Comparison of ENCODE assay signal across 16 cellular contexts in the genomic region with DNA sequence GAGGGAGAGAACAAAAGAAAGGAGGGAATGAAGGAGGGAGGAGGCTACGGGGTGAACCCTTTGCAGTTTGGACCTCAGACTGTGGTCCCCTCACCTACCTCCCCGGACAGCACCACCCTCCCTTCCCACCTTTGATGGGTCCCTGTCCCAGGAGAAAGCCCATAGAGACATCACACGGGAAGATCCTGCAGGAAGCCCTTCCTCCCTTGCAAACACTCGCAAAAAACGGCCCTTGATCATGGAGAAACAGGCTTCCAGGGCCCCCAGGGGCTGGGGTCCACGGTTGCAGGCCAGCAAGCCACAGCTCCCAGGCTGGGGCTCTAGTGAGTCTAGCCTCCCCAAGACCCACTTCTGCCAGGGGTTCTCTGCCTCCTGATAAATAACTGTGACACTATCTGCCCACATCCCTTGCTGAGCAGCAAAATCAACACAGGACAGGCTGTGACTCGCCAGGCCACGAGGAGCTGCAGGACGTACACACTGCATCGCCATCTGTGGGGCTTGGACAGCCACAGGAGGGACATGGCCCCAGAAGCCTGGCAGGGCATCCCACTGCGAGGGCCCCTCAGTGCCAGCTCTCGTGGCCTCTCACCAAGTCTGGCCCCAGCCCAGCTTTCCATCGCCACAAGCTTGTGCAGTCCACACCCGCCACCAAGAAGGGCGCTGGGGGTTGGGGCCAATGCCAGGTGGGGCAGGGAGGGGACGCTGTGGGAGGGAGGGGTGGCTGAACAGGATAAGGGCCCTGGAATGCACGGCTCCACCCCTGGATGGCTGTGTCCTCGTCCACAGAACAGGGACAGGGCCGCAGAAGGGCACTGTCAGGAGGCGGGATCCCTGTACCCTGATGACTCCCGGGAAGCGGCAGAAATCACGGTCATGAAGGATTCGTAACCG. TPM values are rescaled to one million over a fixed set of nuclear protein-coding genes. Genes with fewer than 3 reads are reported as not detected.
DNase-seq lines count a peak whose midpoint lies in the region; ATAC-seq and TF ChIP-seq lines count a peak whose summit lies in the region.
"Had no signal": no experiment of that assay in that cellular context is flagged by ENCODE, and none has a peak within 500 bp of the region (broad histone marks: within the 10 kb centered on the region; RNA-seq: fewer than 3 reads in every experiment).

No MANE protein-coding gene starts in this region.

- ATAC-seq in natural killer cell treated with Interleukin-12 subunit alpha and Interleukin-12 subunit beta and Interleukin-15 and Interleukin-18, amount 100 ng/mL, for 72 hours = peak in 1 of 2 donors; percentile 11
- ATAC-seq in HG03159 (IDR thresholded peaks at IDR 0.05; ENCODE audit: unreplicated experiment) = no peak

- H3K4me1 ChIP-seq in NT2/D1 (ENCODE audit: insufficient read depth, insufficient read length) = peaks cover 17% of the 10 kb centered on the region

- DNase-seq in A172 (ENCODE audit: low spot score) (peak; percentile 48), NT2/D1 (ENCODE audit: low read depth, low spot score) (no peak), glutamatergic neuron (peak; percentile 15), SK-N-DZ (ENCODE audit: low spot score) (no peak), ecto neural progenitor cell (ENCODE audit: low spot score) (no peak)
- peak; percentile 42 for DNase-seq in natural killer cell treated with Interleukin-12 subunit alpha and Interleukin-12 subunit beta and Interleukin-15 and Interleukin-18, amount 100 ng/mL, for 72 hours (ENCODE audit: low spot score)
- no peak for DNase-seq in activated CD8-positive, alpha-beta memory T cell treated with anti-CD3 and anti-CD28 coated beads, Interleukin-2, amount 50 U/mL, for 48 hours
- DNase-seq: activated naive CD4-positive, alpha-beta T cell treated with anti-CD3 and anti-CD28 coated beads, Interleukin-2, amount 10 ng/mL, durations not matched to agents 7 days and 5 days; erythroblast; naive B cell; NCI-H1048; NCI-H510A treated with DMSO at 0.1 percent for 48 hours had no signal

- peaks cover 7% of the 10 kb centered on the region for H3K9me3 Mint-ChIP-seq in glutamatergic neuron (ENCODE audit: unreplicated experiment)
- H3K9me3 Mint-ChIP-seq in natural killer cell treated with Interleukin-12 subunit alpha and Interleukin-12 subunit beta and Interleukin-15 and Interleukin-18, amount 100 ng/mL, for 72 hours = peaks cover 11% of the 10 kb centered on the region
- H3K9me3 Mint-ChIP-seq: activated naive CD4-positive, alpha-beta T cell treated with anti-CD3 and anti-CD28 coated beads, Interleukin-2, amount 10 ng/mL, durations not matched to agents 7 days and 5 days had no signal

- H3K36me3 Mint-ChIP-seq in glutamatergic neuron (ENCODE audit: unreplicated experiment) = peaks cover 11% of the 10 kb centered on the region
- H3K36me3 Mint-ChIP-seq in natural killer cell treated with Interleukin-12 subunit alpha and Interleukin-12 subunit beta and Interleukin-15 and Interleukin-18, amount 100 ng/mL, for 72 hours = no peaks in the 10 kb centered on the region
- H3K36me3 Mint-ChIP-seq: activated naive CD4-positive, alpha-beta T cell treated with anti-CD3 and anti-CD28 coated beads, Interleukin-2, amount 10 ng/mL, durations not matched to agents 7 days and 5 days; type B pancreatic cell had no signal

- H3K36me3 ChIP-seq in NT2/D1 (ENCODE audit: insufficient read depth, insufficient read length, low read length) = no peaks in the 10 kb centered on the region

- H3K4me3 Mint-ChIP-seq in glutamatergic neuron (ENCODE audit: unreplicated experiment) = no peak overlapping the region
- no peak overlapping the region for H3K4me3 Mint-ChIP-seq in natural killer cell treated with Interleukin-12 subunit alpha and Interleukin-12 subunit beta and Interleukin-15 and Interleukin-18, amount 100 ng/mL, for 72 hours
- H3K4me3 Mint-ChIP-seq: activated naive CD4-positive, alpha-beta T cell treated with anti-CD3 and anti-CD28 coated beads, Interleukin-2, amount 10 ng/mL, durations not matched to agents 7 days and 5 days; central memory CD8-positive, alpha-beta T cell; naive B cell; type B pancreatic cell had no signal

- H3K27me3 Mint-ChIP-seq in glutamatergic neuron (ENCODE audit: unreplicated experiment) = peaks cover 7% of the 10 kb centered on the region
- H3K27me3 Mint-ChIP-seq in natural killer cell treated with Interleukin-12 subunit alpha and Interleukin-12 subunit beta and Interleukin-15 and Interleukin-18, amount 100 ng/mL, for 72 hours = peaks cover 20 to 39% of the 10 kb centered on the region in 2 donors

- no peak overlapping the region for H3K4me3 ChIP-seq in NT2/D1 (ENCODE audit: insufficient read length, low read depth)
- H3K4me3 ChIP-seq: smooth muscle cell had no signal

- peaks cover 8% of the 10 kb centered on the region for H3K27me3 ChIP-seq in NT2/D1 (ENCODE audit: insufficient read depth, insufficient read length)

- no peaks in the 10 kb centered on the region for H3K4me1 Mint-ChIP-seq in glutamatergic neuron (ENCODE audit: low read depth, unreplicated experiment)
- H3K4me1 Mint-ChIP-seq in natural killer cell treated with Interleukin-12 subunit alpha and Interleukin-12 subunit beta and Interleukin-15 and Interleukin-18, amount 100 ng/mL, for 72 hours (ENCODE audit: low read depth in 2 of 2) = peaks cover 0 to 5% of the 10 kb centered on the region in 2 donors
- H3K4me1 Mint-ChIP-seq: activated naive CD4-positive, alpha-beta T cell treated with anti-CD3 and anti-CD28 coated beads, Interleukin-2, amount 10 ng/mL, durations not matched to agents 7 days and 5 days; central memory CD8-positive, alpha-beta T cell had no signal

- H3K27ac Mint-ChIP-seq in glutamatergic neuron (ENCODE audit: unreplicated experiment) = no peak overlapping the region
- H3K27ac Mint-ChIP-seq in natural killer cell treated with Interleukin-12 subunit alpha and Interleukin-12 subunit beta and Interleukin-15 and Interleukin-18, amount 100 ng/mL, for 72 hours = no peak overlapping the region
- H3K27ac Mint-ChIP-seq: activated naive CD4-positive, alpha-beta T cell treated with anti-CD3 and anti-CD28 coated beads, Interleukin-2, amount 10 ng/mL, durations not matched to agents 7 days and 5 days; naive B cell had no signal

- H3K9me3 ChIP-seq in NT2/D1 (ENCODE audit: insufficient read depth, low read length) = peaks cover 17% of the 10 kb centered on the region

- H3K9ac ChIP-seq in NT2/D1 (ENCODE audit: insufficient read length, low read depth) = peak overlapping the region; percentile 76

- no peak for TF ChIP-seq CTCF in glutamatergic neuron (IDR thresholded peaks at IDR 0.05; ENCODE audit: partially characterized antibody, unreplicated experiment)

RNA-seq across cellular contexts. Expression of gene PDGFA, which starts 34.2 kb away (rescaled TPM):
- total RNA-seq in A172 (2014; rRNA removed; shearing (Covaris generic)) = 39.2 and 39.9 TPM in 2 replicates
- total RNA-seq in glutamatergic neuron (ENCODE audit: unreplicated experiment) = 7.6 TPM
- total RNA-seq in natural killer cell treated with Interleukin-12 subunit alpha and Interleukin-12 subunit beta and Interleukin-15 and Interleukin-18, amount 100 ng/mL, for 72 hours = 1 to 10 TPM; 1.3 to 5.0 TPM
- not detected in 2 replicates for polyA plus RNA-seq in SK-N-DZ (2014; cell fraction: cytosol; rRNA removed)
- 0.67 TPM in 1 of 2 replicates, not detected in the other for polyA plus RNA-seq in SK-N-DZ (2014; cell fraction: nucleus; rRNA removed)

Comparison
In these comparisons a context has a peak if more than half of its experiments do, and no peak if none do; other contexts are left out.
1. DNase-seq: peak in A172 (single experiment), glutamatergic neuron (single experiment) and natural killer cell treated with Interleukin-12 subunit alpha and Interleukin-12 subunit beta and Interleukin-15 and Interleukin-18, amount 100 ng/mL, for 72 hours (single experiment); none in NT2/D1 (single experiment), SK-N-DZ (single experiment), ecto neural progenitor cell (single experiment) and activated CD8-positive, alpha-beta memory T cell treated with anti-CD3 and anti-CD28 coated beads, Interleukin-2, amount 50 U/mL, for 48 hours (single experiment).